1 cellular context compared by ENCODE assay signal in genomic region chr12:103627189-103627855, GRCh38.
TF ChIP-seq lines count a peak whose summit lies in the region.

No MANE protein-coding gene starts in this region.

TF ChIP-seq in A549, 52 proteins besides CTCF, POLR2A, EP300 and RAD21 (continued from another document):
- TF ChIP-seq, protein P1, sequence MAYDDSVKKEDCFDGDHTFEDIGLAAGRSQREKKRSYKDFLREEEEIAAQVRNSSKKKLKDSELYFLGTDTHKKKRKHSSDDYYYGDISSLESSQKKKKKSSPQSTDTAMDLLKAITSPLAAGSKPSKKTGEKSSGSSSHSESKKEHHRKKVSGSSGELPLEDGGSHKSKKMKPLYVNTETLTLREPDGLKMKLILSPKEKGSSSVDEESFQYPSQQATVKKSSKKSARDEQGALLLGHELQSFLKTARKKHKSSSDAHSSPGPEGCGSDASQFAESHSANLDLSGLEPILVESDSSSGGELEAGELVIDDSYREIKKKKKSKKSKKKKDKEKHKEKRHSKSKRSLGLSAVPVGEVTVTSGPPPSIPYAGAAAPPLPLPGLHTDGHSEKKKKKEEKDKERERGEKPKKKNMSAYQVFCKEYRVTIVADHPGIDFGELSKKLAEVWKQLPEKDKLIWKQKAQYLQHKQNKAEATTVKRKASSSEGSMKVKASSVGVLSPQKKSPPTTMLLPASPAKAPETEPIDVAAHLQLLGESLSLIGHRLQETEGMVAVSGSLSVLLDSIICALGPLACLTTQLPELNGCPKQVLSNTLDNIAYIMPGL (CRISPR knock-in tag; IDR thresholded peaks at IDR 0.05; ENCODE audit: borderline replicate concordance), result no peak
- TF ChIP-seq ZSCAN20 (CRISPR knock-in tag; IDR thresholded peaks at IDR 0.05) (no peak), MAFK (IDR thresholded peaks at IDR 0.05; ENCODE audit: partially characterized antibody) (no peak), CBX8 (IDR thresholded peaks at IDR 0.05) (no peak), JUN (IDR thresholded peaks at IDR 0.05) (no peak)
